In the genomic region with DNA sequence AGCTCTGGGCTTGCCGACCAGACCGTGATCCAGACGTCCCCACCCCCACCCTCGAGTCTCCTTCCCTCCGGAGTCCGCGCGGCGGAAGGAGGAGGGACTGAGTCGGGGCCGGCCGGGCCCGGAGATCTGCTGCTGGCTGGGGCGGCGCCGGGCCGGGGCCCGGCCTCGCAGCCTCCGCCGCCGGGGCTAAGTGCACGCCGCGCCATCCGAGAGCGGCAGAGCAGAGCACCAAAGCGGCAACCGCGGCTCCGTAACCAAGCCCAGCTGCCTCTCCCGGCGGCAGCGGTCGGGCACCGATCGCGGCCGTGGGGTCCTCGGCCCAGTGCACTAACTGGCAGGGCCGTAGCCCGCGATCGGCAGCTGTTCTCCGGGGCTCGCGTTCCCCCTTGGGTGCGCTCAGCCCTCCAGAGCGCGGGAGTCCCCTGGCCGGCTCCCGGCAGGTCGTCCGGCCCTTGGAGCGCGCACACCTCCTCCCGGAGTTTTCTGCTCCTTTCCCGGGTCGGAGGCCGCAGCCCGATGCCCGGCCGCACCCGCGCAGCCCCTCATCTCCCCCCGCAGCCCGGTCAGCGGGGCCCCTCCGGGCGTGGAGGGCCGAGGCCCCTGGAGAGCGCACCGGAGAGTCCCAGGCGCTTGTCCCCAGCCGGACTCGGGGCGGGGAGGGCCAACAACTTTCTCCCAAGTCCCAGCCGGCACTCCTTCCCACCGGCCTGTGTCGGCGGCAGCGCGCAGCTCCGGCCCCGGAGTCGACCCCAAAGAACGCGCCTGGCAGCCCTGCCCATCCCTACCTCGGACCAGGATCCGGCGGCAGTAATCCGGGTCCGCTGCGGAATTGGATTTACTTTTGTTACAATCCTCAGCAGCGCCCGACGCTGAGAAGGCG, we compare ENCODE assay signal across 8 cellular contexts. TPM values are rescaled to one million over a fixed set of nuclear protein-coding genes. Genes with fewer than 3 reads are reported as not detected.
DNase-seq lines count a peak whose midpoint lies in the region; ATAC-seq and TF ChIP-seq lines count a peak whose summit lies in the region.

No MANE protein-coding gene starts in this region.

- no peaks in the 10 kb centered on the region for H3K9me3 ChIP-seq in psoas muscle

- H3K36me3 ChIP-seq in psoas muscle (ENCODE audit: insufficient read depth in 1 of 2, low read depth in 1 of 2): no peaks in the 10 kb centered on the region

- TF ChIP-seq CTCF in foreskin keratinocyte (conservative IDR thresholded peaks at IDR 0.05) (no peak), psoas muscle (IDR thresholded peaks at IDR 0.05) (no peak), GM10248 (IDR thresholded peaks at IDR 0.05; ENCODE audit: control extremely low read depth, extremely low read depth, low read depth, missing control alignments) (no peak)

- WGBS in psoas muscle, 3 donors: 1 to 2% (median 1%) methylated on average over 66 to 98 of the region's 98 CpGs

- CTCF ChIA-PET in GM10248 (lab: Yijun Ruan, JAX): interaction anchor here (2.1 kb wide), 1 partner anchor 38 kb away, joined by 6 read pairs; no protein-coding TSS in a partner anchor

- DNase-seq in EL (peak; percentile 25), RPMI7951 (ENCODE audit: low read depth) (peak; percentile 21), foreskin keratinocyte (peak in 1 of 2 donors; percentile 35), psoas muscle (no peak), GM10248 (ENCODE audit: extremely low spot score) (no peak)

- H3K27ac ChIP-seq in foreskin keratinocyte: no peak overlapping the region
- H3K27ac ChIP-seq in psoas muscle: no peak overlapping the region

- H3K27me3 ChIP-seq in foreskin keratinocyte: peaks cover 81% of the 10 kb centered on the region
- peaks cover 7 to 95% (median 50%) of the 10 kb centered on the region in 3 donors for H3K27me3 ChIP-seq in psoas muscle (ENCODE audit: insufficient read depth in 3 of 3, low read length in 2 of 3)

- H3K4me1 ChIP-seq in foreskin keratinocyte (no peaks in the 10 kb centered on the region), psoas muscle (no peaks in the 10 kb centered on the region)

- ATAC-seq in foreskin keratinocyte: peak; percentile 47
- no peak for ATAC-seq in psoas muscle
- no peak for ATAC-seq in HG02870 (IDR thresholded peaks at IDR 0.05; ENCODE audit: unreplicated experiment)
- no peak for ATAC-seq in HG03280 (IDR thresholded peaks at IDR 0.05; ENCODE audit: unreplicated experiment)
- ATAC-seq in GM18868 (IDR thresholded peaks at IDR 0.05; ENCODE audit: unreplicated experiment): no peak

- peak overlapping the region; percentile 56 for H3K4me3 ChIP-seq in psoas muscle

- intact Hi-C loops in psoas muscle (cut with DNase I): no loop called here

- POLR2A ChIA-PET in GM10248 (lab: Yijun Ruan, JAX): no interaction called here

RNA-seq across cellular contexts. Expression of gene VAX1, which starts 0.8 kb away (rescaled TPM):
- not detected in 2 replicates for total RNA-seq in RPMI7951 (2014; rRNA removed; shearing (Covaris generic))
- total RNA-seq in foreskin keratinocyte (0.04 and 0.14 TPM in 2 replicates), psoas muscle (not detected)
- polyA plus RNA-seq in foreskin keratinocyte (0.07 and 0.15 TPM in 2 replicates), psoas muscle (not detected)

Comparison
In these comparisons a context has a peak if more than half of its experiments do, and no peak if none do; other contexts are left out.
1. DNase-seq: peak in EL (single experiment) and RPMI7951 (single experiment); none in psoas muscle (0 of 2) and GM10248 (single experiment).